20 cellular contexts compared by ENCODE assay signal in the genomic region with DNA sequence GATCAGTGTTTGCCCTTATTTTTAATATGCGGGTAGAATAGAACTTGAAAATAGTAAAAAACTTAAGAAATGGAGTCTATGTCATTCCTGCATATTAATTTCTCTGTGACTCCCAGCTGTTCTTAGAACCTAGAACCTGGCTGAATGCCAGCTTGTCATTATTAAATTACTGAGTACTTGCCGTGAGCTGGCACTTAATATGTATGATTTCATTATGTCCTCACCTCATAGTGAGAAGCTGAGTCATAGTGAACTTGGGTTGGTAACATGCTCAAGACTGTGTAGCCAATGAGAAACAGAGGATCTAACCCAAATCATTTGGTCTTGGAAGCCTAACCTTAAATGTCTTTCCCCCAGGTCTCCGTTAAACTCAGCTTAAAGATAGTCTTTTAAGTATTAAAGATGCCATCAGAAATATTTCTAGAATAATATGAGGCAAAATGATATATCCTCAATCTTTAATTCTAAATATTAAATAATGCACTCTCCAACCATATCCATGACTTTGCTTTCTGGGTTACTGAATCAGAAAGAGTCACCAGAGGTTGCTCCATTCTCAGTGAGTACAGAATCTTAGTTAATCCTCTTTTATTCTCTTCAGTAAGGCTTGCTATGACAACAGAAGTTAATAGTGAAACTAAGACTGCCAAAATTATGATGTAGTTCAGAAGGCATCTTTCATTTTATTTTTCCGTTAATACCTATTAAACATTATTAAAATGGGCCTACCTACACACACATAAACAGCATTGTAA. TPM values are rescaled to one million over a fixed set of nuclear protein-coding genes. Genes with fewer than 3 reads are reported as not detected.
A peak's percentile ranks its signal among the peaks of the same experiment; 100 is the strongest.
DNase-seq lines count a peak whose midpoint lies in the region; ATAC-seq, FAIRE-seq and TF ChIP-seq lines count a peak whose summit lies in the region.
"Had no signal": no experiment of that assay in that cellular context is flagged by ENCODE, and none has a peak within 500 bp of the region (broad histone marks: within the 10 kb centered on the region; RNA-seq: fewer than 3 reads in every experiment).

No MANE protein-coding gene starts in this region.

- ATAC-seq in GM19395 (IDR thresholded peaks at IDR 0.05; ENCODE audit: unreplicated experiment), result no peak
- ATAC-seq: activated naive CD4-positive, alpha-beta T cell treated with anti-CD3 and anti-CD28 coated beads, Interleukin-2, amount 50 U/mL, for 72 hours; GM12878 had no signal

- no peak overlapping the region for H3K4me3 Mint-ChIP-seq in activated T-helper 1 cell treated with anti-CD3 and anti-CD28 coated beads, Interleukin-12 subunit alpha, Interleukin-12 subunit beta, Interleukin-2, Interleukin-4 antibody, amounts not matched to agents 30 ng/mL and 10 ng/mL and 1 ng/mL, durations not matched to agents 14 hours and 24 hours and 36 hours
- H3K4me3 Mint-ChIP-seq: endodermal cell had no signal

- no peak for TF ChIP-seq CTCF in endothelial cell of umbilical vein (IDR thresholded peaks at IDR 0.05; ENCODE audit: extremely low read depth in 1 of 2, insufficient read depth in 1 of 2, low read depth in 1 of 2, low read length in 2 of 2)

- no peaks in the 10 kb centered on the region for H3K36me3 ChIP-seq in endothelial cell of umbilical vein (ENCODE audit: control insufficient read depth in 2 of 2, extremely low read depth in 1 of 2, insufficient read depth in 2 of 2, low read length in 2 of 2)

- no peak for FAIRE-seq in endothelial cell of umbilical vein (lab: Jason Lieb, UNC)
- FAIRE-seq: GM12878 had no signal

- no peaks in the 10 kb centered on the region for H3K4me1 ChIP-seq in endothelial cell of umbilical vein (ENCODE audit: control insufficient read depth, extremely low read depth, insufficient read depth, low read length)

- CTCF ChIA-PET in endothelial cell of umbilical vein (lab: Charles Lee), result interaction anchor here (1.9 kb wide), 1 partner anchor 9 kb away, joined by 5 read pairs; no protein-coding TSS in a partner anchor

- no peak for TF ChIP-seq POLR2A in endothelial cell of umbilical vein (IDR thresholded peaks at IDR 0.05; ENCODE audit: low read depth, low read length)

- H3K4me2 ChIP-seq in endothelial cell of umbilical vein (ENCODE audit: insufficient read depth, low read length), result no peak overlapping the region
- H3K4me2 ChIP-seq: KMS-11 had no signal

- H3K27ac ChIP-seq in endothelial cell of umbilical vein (ENCODE audit: insufficient read depth, low read depth, low read length), result no peak overlapping the region
- H3K27ac ChIP-seq: C4-2B, HL-60, KMS-11 had no signal

- H3K27me3 ChIP-seq in endothelial cell of umbilical vein (ENCODE audit: control insufficient read depth in 2 of 2, insufficient read depth in 2 of 2, low read length in 2 of 2), result no peaks in the 10 kb centered on the region

- no peak overlapping the region for H2AFZ ChIP-seq in endothelial cell of umbilical vein (ENCODE audit: low read depth, low read length)

- dilution Hi-C loops in endothelial cell of umbilical vein (cut with MboI; ENCODE audit: extremely low pct_ligation_motif_present, low sequenced_read_pairs), result no loop called here

- no peaks in the 10 kb centered on the region for H4K20me1 ChIP-seq in endothelial cell of umbilical vein (replicated peaks; ENCODE audit: control insufficient read depth, extremely low read depth, insufficient read depth, low read length)

- no peak overlapping the region for H3K4me3 ChIP-seq in endothelial cell of umbilical vein (replicated peaks in 1 of 3; ENCODE audit: insufficient read depth in 1 of 3, low read depth in 1 of 3, low read length in 3 of 3)
- H3K4me3 ChIP-seq: GM12878 had no signal

- POLR2A ChIA-PET in endothelial cell of umbilical vein (lab: Charles Lee), result no interaction called here

- H3K27ac Mint-ChIP-seq in activated T-helper 1 cell treated with anti-CD3 and anti-CD28 coated beads, Interleukin-12 subunit alpha, Interleukin-12 subunit beta, Interleukin-2, Interleukin-4 antibody, amounts not matched to agents 30 ng/mL and 10 ng/mL and 1 ng/mL, durations not matched to agents 14 hours and 24 hours and 36 hours, result no peak overlapping the region
- H3K27ac Mint-ChIP-seq: activated naive CD4-positive, alpha-beta T cell treated with anti-CD3 and anti-CD28 coated beads, Interleukin-2, amount 50 U/mL, for 72 hours; endodermal cell had no signal

- DNase-seq in H4 (ENCODE audit: low spot score), result peak; percentile 14
- DNase-seq in NCI-H446 (lab: John Stamatoyannopoulos, UW), result peak; percentile 50 to 76
- peak; percentile 21 for DNase-seq in endothelial cell of umbilical vein (ENCODE audit: low read depth, low spot score)
- DNase-seq in myocyte (ENCODE audit: low read depth), result peak; percentile 3
- no peak for DNase-seq in OCI-M1 (lab: John Stamatoyannopoulos, UW)
- no peak for DNase-seq in C1 segment of cervical spinal cord (lab: John Stamatoyannopoulos, UW)
- DNase-seq in activated T-helper 1 cell treated with anti-CD3 and anti-CD28 coated beads, Interleukin-12 subunit alpha, Interleukin-12 subunit beta, Interleukin-2, Interleukin-4 antibody, amounts not matched to agents 30 ng/mL and 10 ng/mL and 1 ng/mL, durations not matched to agents 14 hours and 24 hours and 36 hours (ENCODE audit: low spot score), result no peak
- DNase-seq: central memory CD4-positive, alpha-beta T cell; endodermal cell; head of caudate nucleus; NCI-H1694 treated with DMSO at 0.1 percent for 48 hours; NCI-H774; posterior cingulate gyrus; SHP77 treated with DMSO at 0.1 percent for 48 hours had no signal

- no peaks in the 10 kb centered on the region for H3K36me3 Mint-ChIP-seq in activated T-helper 1 cell treated with anti-CD3 and anti-CD28 coated beads, Interleukin-12 subunit alpha, Interleukin-12 subunit beta, Interleukin-2, Interleukin-4 antibody, amounts not matched to agents 30 ng/mL and 10 ng/mL and 1 ng/mL, durations not matched to agents 14 hours and 24 hours and 36 hours (ENCODE audit: low read depth)
- H3K36me3 Mint-ChIP-seq: activated naive CD4-positive, alpha-beta T cell treated with anti-CD3 and anti-CD28 coated beads, Interleukin-2, amount 50 U/mL, for 72 hours had no signal

- intact Hi-C loops in endothelial cell of umbilical vein (cut with micrococcal nuclease), result no loop called here
- intact Hi-C loops in activated T-helper 1 cell treated with anti-CD3 and anti-CD28 coated beads, Interleukin-12 subunit alpha, Interleukin-12 subunit beta, Interleukin-2, Interleukin-4 antibody, amounts not matched to agents 30 ng/mL and 10 ng/mL and 1 ng/mL, durations not matched to agents 14 hours and 24 hours and 36 hours (cut with micrococcal nuclease), result no loop called here

- peaks cover 2% of the 10 kb centered on the region for H3K27me3 Mint-ChIP-seq in activated T-helper 1 cell treated with anti-CD3 and anti-CD28 coated beads, Interleukin-12 subunit alpha, Interleukin-12 subunit beta, Interleukin-2, Interleukin-4 antibody, amounts not matched to agents 30 ng/mL and 10 ng/mL and 1 ng/mL, durations not matched to agents 14 hours and 24 hours and 36 hours (ENCODE audit: insufficient read depth)

- H3K9me3 Mint-ChIP-seq in activated T-helper 1 cell treated with anti-CD3 and anti-CD28 coated beads, Interleukin-12 subunit alpha, Interleukin-12 subunit beta, Interleukin-2, Interleukin-4 antibody, amounts not matched to agents 30 ng/mL and 10 ng/mL and 1 ng/mL, durations not matched to agents 14 hours and 24 hours and 36 hours, result peaks cover 3% of the 10 kb centered on the region
- H3K9me3 Mint-ChIP-seq: activated naive CD4-positive, alpha-beta T cell treated with anti-CD3 and anti-CD28 coated beads, Interleukin-2, amount 50 U/mL, for 72 hours had no signal

- no TSS peak for BruUV-seq in endothelial cell of umbilical vein (replicated peaks; lab: Mats Ljungman, UMichigan)

- no peaks in the 10 kb centered on the region for H3K79me2 ChIP-seq in endothelial cell of umbilical vein (ENCODE audit: control insufficient read depth, insufficient read depth, low read length)

- no peaks in the 10 kb centered on the region for H3K4me1 Mint-ChIP-seq in activated T-helper 1 cell treated with anti-CD3 and anti-CD28 coated beads, Interleukin-12 subunit alpha, Interleukin-12 subunit beta, Interleukin-2, Interleukin-4 antibody, amounts not matched to agents 30 ng/mL and 10 ng/mL and 1 ng/mL, durations not matched to agents 14 hours and 24 hours and 36 hours (ENCODE audit: low read depth)
- H3K4me1 Mint-ChIP-seq: endodermal cell had no signal

- H3K9me1 ChIP-seq in endothelial cell of umbilical vein (replicated peaks; ENCODE audit: control insufficient read depth, extremely low read depth, insufficient read depth, low read length), result no peaks in the 10 kb centered on the region

- H3K9ac ChIP-seq in endothelial cell of umbilical vein (replicated peaks; ENCODE audit: extremely low read depth, insufficient read depth, low read length), result no peak overlapping the region
- H3K9ac ChIP-seq: KMS-11 had no signal

- no peaks in the 10 kb centered on the region for H3K9me3 ChIP-seq in endothelial cell of umbilical vein (replicated peaks; ENCODE audit: control insufficient read depth, insufficient read depth, low read length)

TF ChIP-seq in endothelial cell of umbilical vein, 7 proteins besides CTCF, POLR2A, EP300 and RAD21:
- no peak for TF ChIP-seq MYC (IDR thresholded peaks at IDR 0.05; ENCODE audit: low read depth, low read length)
- no peak for TF ChIP-seq EZH2 (IDR thresholded peaks at IDR 0.05; ENCODE audit: borderline replicate concordance, low read depth, low read length, severe bottlenecking)
- TF ChIP-seq JUN (IDR thresholded peaks at IDR 0.05; ENCODE audit: borderline replicate concordance, insufficient read depth, insufficient read length, low read depth), result no peak
- TF ChIP-seq, protein P1, sequence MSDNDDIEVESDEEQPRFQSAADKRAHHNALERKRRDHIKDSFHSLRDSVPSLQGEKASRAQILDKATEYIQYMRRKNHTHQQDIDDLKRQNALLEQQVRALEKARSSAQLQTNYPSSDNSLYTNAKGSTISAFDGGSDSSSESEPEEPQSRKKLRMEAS (IDR thresholded peaks at IDR 0.05; ENCODE audit: insufficient read depth, insufficient read length), result no peak
- TF ChIP-seq POLR2AphosphoS5 (IDR thresholded peaks at IDR 0.05; ENCODE audit: insufficient read depth, low read depth, low read length), result no peak

RNA-seq across cellular contexts. Expression of a gene that starts 58.6 kb away (rescaled TPM):
- total RNA-seq in H4 (2014; rRNA removed; shearing (Covaris generic)), result 0.14 and 0.93 TPM in 2 replicates
- total RNA-seq in endothelial cell of umbilical vein (1.3 and 1.4 TPM in 2 replicates), myocyte (not detected in 2 replicates)
- polyA plus RNA-seq in endothelial cell of umbilical vein, result 0.25 and 0.41 TPM in 2 replicates
- 0.54 and 0.56 TPM in 2 replicates for polyA plus RNA-seq in endothelial cell of umbilical vein (2011; cell fraction: cytosol; rRNA removed)
- polyA plus RNA-seq in endothelial cell of umbilical vein (2011; cell fraction: nucleus; rRNA removed), result 0.90 and 1.5 TPM in 2 replicates
- polyA plus RNA-seq in endothelial cell of umbilical vein (2012), result 1.7 and 4.6 TPM in 2 replicates
- polyA minus RNA-seq in endothelial cell of umbilical vein, result 2.2 and 3.2 TPM in 2 replicates
- 0.41 TPM for polyA minus RNA-seq in endothelial cell of umbilical vein (2011; cell fraction: cytosol; rRNA and poly(A)+ RNA removed)
- 4.6 and 4.9 TPM in 2 replicates for polyA minus RNA-seq in endothelial cell of umbilical vein (2011; cell fraction: nucleus; rRNA and poly(A)+ RNA removed)
- not detected for polyA plus RNA-seq in myocyte (2012)
- total RNA-seq in activated T-helper 1 cell treated with anti-CD3 and anti-CD28 coated beads, Interleukin-12 subunit alpha, Interleukin-12 subunit beta, Interleukin-2, Interleukin-4 antibody, amounts not matched to agents 30 ng/mL and 10 ng/mL and 1 ng/mL, durations not matched to agents 14 hours and 24 hours and 36 hours, result not detected in 2 replicates
- total RNA-seq: activated naive CD4-positive, alpha-beta T cell treated with anti-CD3 and anti-CD28 coated beads, Interleukin-2, amount 50 U/mL, for 72 hours had no signal

Comparison
In these comparisons a context has a peak if more than half of its experiments do, and no peak if none do; other contexts are left out.
1. DNase-seq: peak in H4 (single experiment), NCI-H446 (2 of 2), endothelial cell of umbilical vein (single experiment) and myocyte (single experiment); none in OCI-M1 (single experiment), C1 segment of cervical spinal cord (0 of 14) and activated T-helper 1 cell treated with anti-CD3 and anti-CD28 coated beads, Interleukin-12 subunit alpha, Interleukin-12 subunit beta, Interleukin-2, Interleukin-4 antibody, amounts not matched to agents 30 ng/mL and 10 ng/mL and 1 ng/mL, durations not matched to agents 14 hours and 24 hours and 36 hours (single experiment).